1 cellular context compared by ENCODE assay signal in the genomic region with DNA sequence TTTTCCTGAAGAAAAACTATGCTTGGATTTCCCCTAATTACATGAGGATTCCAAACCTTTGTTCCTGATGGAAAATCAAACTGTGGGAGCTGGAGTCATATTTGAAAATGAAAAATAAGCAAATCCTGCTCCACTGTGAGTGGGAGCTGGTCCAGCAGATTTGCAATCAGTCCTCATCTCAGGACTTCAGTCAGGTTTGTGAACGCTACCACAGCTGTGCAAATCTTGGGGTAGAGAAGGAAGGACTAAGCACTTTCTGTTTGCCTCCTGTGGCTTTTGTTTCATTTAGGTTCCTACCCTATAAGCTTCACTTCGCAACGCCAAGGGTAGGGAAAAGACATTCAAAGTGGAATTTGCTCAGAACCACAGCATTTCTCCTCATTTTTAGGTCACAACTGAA.
TF ChIP-seq lines count a peak whose summit lies in the region.

No MANE protein-coding gene starts in this region.

TF ChIP-seq in H1, 55 proteins besides CTCF, POLR2A, EP300 and RAD21 (continued from another document):
- no peak for TF ChIP-seq CTBP2 (IDR thresholded peaks at IDR 0.05; ENCODE audit: borderline replicate concordance, insufficient read depth, insufficient read length, low read length)
- TF ChIP-seq, protein P1, sequence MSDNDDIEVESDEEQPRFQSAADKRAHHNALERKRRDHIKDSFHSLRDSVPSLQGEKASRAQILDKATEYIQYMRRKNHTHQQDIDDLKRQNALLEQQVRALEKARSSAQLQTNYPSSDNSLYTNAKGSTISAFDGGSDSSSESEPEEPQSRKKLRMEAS (IDR thresholded peaks at IDR 0.05): no peak
